In the genomic region with DNA sequence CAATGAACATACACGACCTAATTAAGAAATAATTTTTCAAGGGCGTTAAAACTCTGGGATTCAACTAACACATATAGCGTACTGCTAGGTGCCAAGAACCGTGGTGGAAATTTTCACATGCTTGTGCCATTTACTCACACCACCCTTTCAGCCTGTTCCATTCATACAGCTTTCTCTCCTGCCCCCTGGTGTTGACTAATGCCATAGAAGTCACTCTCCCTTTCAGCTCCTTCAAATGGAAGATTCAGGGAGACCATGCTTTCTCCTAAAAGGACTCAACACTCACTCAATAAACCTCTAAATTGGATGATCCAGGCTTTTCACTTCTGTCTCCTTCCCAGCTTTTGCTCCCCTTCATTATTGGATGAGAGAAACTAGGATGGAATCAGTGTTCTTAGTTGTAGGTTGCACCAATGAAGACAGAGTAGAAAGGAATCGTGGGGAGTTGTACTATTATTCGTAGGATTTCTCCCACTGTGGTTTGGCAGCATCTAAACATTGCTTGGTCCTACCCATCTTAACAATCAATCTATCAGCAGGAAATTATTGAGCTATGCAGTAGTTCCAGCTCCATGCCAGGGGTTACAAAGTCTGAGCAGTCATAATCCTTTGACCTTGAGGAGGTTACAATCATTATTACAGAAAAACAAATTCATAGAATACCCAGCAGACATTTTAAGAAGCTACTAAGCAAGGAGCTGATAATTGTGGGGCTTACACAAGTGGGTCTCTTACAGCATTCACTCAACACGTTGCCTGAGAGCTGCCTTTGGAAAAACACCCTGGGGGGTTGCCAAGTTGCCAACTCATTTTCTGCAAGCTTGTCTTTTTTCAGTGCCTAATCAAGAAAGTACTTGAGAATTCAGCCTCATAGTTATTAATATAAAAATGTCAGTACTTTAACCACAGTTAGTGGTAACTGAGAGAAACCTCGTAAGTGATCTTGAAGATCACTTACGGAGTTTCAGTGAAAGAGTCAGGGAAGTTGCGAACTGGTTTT, we compare ENCODE assay signal across 7 cellular contexts. TPM values are rescaled to one million over a fixed set of nuclear protein-coding genes. Genes with fewer than 3 reads are reported as not detected.
DNase-seq lines count a peak whose midpoint lies in the region; ATAC-seq and TF ChIP-seq lines count a peak whose summit lies in the region.

No MANE protein-coding gene starts in this region.

- H3K4me1 Mint-ChIP-seq in glutamatergic neuron (ENCODE audit: low read depth, unreplicated experiment), result peaks cover 17% of the 10 kb centered on the region

- H2BK5ac ChIP-seq in trophoblast cell (ENCODE audit: low read depth, low read length, poor library complexity), result no peak overlapping the region

- H3K4me2 ChIP-seq in trophoblast cell (ENCODE audit: low read length), result no peak overlapping the region

- no peaks in the 10 kb centered on the region for H3K36me3 ChIP-seq in trophoblast cell (ENCODE audit: control insufficient read depth in 1 of 2, insufficient read depth in 2 of 2, low read length in 2 of 2)

- H3K4me1 ChIP-seq in trophoblast cell (ENCODE audit: control insufficient read depth in 1 of 2, insufficient read depth in 2 of 2, low read length in 2 of 2), result peaks cover 0 to 8% of the 10 kb centered on the region in 2 experiments

- H3K27ac Mint-ChIP-seq in glutamatergic neuron (ENCODE audit: unreplicated experiment), result no peak overlapping the region

- DNase-seq in EL (peak; percentile 82), HL-60 (ENCODE audit: low read depth in 1 of 2, low spot score in 1 of 2) (peak; percentile 28 to 49), NOMO-1 treated with DMSO at 0.1 percent for 48 hours (lab: John Stamatoyannopoulos, UW; ENCODE audit: unreplicated experiment) (peak; percentile 46), glutamatergic neuron (peak; percentile 29), trophoblast cell (peak; percentile 58 to 76)
- DNase-seq in activated T-helper 9 cell treated with anti-CD3 and anti-CD28 coated beads, Interleukin-2, amount 50 U/mL, for 16 hours (ENCODE audit: low read depth), result peak; percentile 4

- peaks cover 2% of the 10 kb centered on the region for H3K27me3 Mint-ChIP-seq in glutamatergic neuron (ENCODE audit: unreplicated experiment)

- H3K27me3 ChIP-seq in HL-60 (ENCODE audit: insufficient read depth, poor library complexity, severe bottlenecking) (peaks cover 24% of the 10 kb centered on the region), trophoblast cell (ENCODE audit: insufficient read depth, low read length) (peaks cover 14% of the 10 kb centered on the region)

- H4K12ac ChIP-seq in trophoblast cell (ENCODE audit: low read depth, low read length), result no peak overlapping the region

- H3K27ac ChIP-seq in HL-60 (replicated peaks), result no peak overlapping the region
- H3K27ac ChIP-seq in trophoblast cell (ENCODE audit: low read depth, low read length), result no peak overlapping the region

- no peaks in the 10 kb centered on the region for H3K79me1 ChIP-seq in trophoblast cell (ENCODE audit: low read length)

- H3K4me3 Mint-ChIP-seq in glutamatergic neuron (ENCODE audit: unreplicated experiment), result peak overlapping the region; percentile 12

- peaks cover 4% of the 10 kb centered on the region for H3K9me3 ChIP-seq in trophoblast cell (ENCODE audit: insufficient read depth, low read depth, low read length)

- H3K18ac ChIP-seq in trophoblast cell (ENCODE audit: low read length), result no peak overlapping the region

- H3K14ac ChIP-seq in trophoblast cell (ENCODE audit: low read length), result no peak overlapping the region

- no peak overlapping the region for H4K8ac ChIP-seq in trophoblast cell (ENCODE audit: low read depth, low read length)

- ATAC-seq in GM18873 (IDR thresholded peaks at IDR 0.05; ENCODE audit: low FRiP score, unreplicated experiment), result no peak

- H2AK5ac ChIP-seq in trophoblast cell (ENCODE audit: low read length), result no peak overlapping the region

- peaks cover 7% of the 10 kb centered on the region for H3K9me3 Mint-ChIP-seq in glutamatergic neuron (ENCODE audit: unreplicated experiment)

- H3K36me3 Mint-ChIP-seq in glutamatergic neuron (ENCODE audit: unreplicated experiment), result peaks cover 6% of the 10 kb centered on the region

- WGBS in trophoblast cell (ENCODE audit: extremely low coverage, insufficient coverage, insufficient read length), result no CpG with 5 or more reads among the region's 10 CpGs

- H2BK120ac ChIP-seq in trophoblast cell (ENCODE audit: insufficient read depth, low read length, poor library complexity), result no peak overlapping the region

- H3K4ac ChIP-seq in trophoblast cell (ENCODE audit: low read depth, low read length), result no peak overlapping the region

- H2BK12ac ChIP-seq in trophoblast cell (ENCODE audit: low read length), result no peak overlapping the region

- TF ChIP-seq CTCF in HL-60 (IDR thresholded peaks at IDR 0.05; ENCODE audit: insufficient read depth, low read length), result peak; percentile 52
- peak; percentile 72 for TF ChIP-seq CTCF in glutamatergic neuron (IDR thresholded peaks at IDR 0.05; ENCODE audit: partially characterized antibody, unreplicated experiment)

- H2AFZ ChIP-seq in trophoblast cell (ENCODE audit: insufficient read depth, low read length, poor library complexity), result no peak overlapping the region

- no peak overlapping the region for H3K23ac ChIP-seq in trophoblast cell (ENCODE audit: low read length)

- H3K9ac ChIP-seq in trophoblast cell (ENCODE audit: low read length), result no peak overlapping the region

- H3K4me3 ChIP-seq in HL-60 (replicated peaks; ENCODE audit: insufficient read depth, low read length), result no peak overlapping the region
- H3K4me3 ChIP-seq in trophoblast cell (ENCODE audit: low read depth, low read length), result no peak overlapping the region

- no peak overlapping the region for H4K91ac ChIP-seq in trophoblast cell (ENCODE audit: low read depth, low read length)

- no peaks in the 10 kb centered on the region for H3K79me2 ChIP-seq in trophoblast cell (ENCODE audit: control insufficient read depth, insufficient read depth, low read length, poor library complexity)

RNA-seq across cellular contexts. Expression of a gene that starts 2.8 kb away (rescaled TPM):
- 19.4 TPM for total RNA-seq in glutamatergic neuron (ENCODE audit: unreplicated experiment)
- 0.08 and 0.14 TPM in 2 replicates for polyA plus RNA-seq in trophoblast cell (2013)

Comparison
In these comparisons a context has a peak if more than half of its experiments do, and no peak if none do; other contexts are left out.
1. DNase-seq: peak in every context shown above with its lines; median percentile 82 in EL; 67 in trophoblast cell; 46 in NOMO-1 treated with DMSO at 0.1 percent for 48 hours; 38 in HL-60; 29 in glutamatergic neuron; 4 in activated T-helper 9 cell treated with anti-CD3 and anti-CD28 coated beads, Interleukin-2, amount 50 U/mL, for 16 hours.